Comparison of ENCODE assay signal across 20 cellular contexts in the genomic region with DNA sequence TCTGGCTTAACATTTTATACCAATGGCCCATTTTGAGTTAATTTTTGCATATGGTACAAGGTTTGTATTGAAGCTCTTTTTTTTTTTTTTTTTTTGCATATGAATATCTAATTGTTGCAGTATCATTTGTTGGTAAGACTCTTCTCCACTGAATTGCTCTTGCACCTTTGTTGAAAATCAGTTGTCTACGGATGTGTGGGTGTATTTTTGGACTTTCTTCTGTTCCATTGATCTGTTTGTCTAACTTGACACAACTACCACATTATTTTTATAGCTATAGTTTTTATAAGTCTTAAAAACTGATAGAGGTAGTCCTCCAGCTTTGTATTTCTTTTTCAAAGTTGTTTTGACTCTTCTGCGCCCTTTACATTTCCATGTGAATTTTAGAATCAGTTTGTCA. TPM values are rescaled to one million over a fixed set of nuclear protein-coding genes. Genes with fewer than 3 reads are reported as not detected.
DNase-seq lines count a peak whose midpoint lies in the region; ATAC-seq, FAIRE-seq and TF ChIP-seq lines count a peak whose summit lies in the region.
"Had no signal": no experiment of that assay in that cellular context is flagged by ENCODE, and none has a peak within 500 bp of the region (broad histone marks: within the 10 kb centered on the region; RNA-seq: fewer than 3 reads in every experiment).

No MANE protein-coding gene starts in this region.

- no peaks in the 10 kb centered on the region for H3K79me2 ChIP-seq in HepG2 (ENCODE audit: insufficient read depth, low read length)

- CTCF ChIA-PET in HepG2 (lab: Yijun Ruan, JAX; ENCODE audit: low intra/inter-chr PET ratio, low total read pairs), result no interaction called here

- DNase-seq in HepG2 (ENCODE audit: low spot score) (no peak), left lobe of liver (ENCODE audit: low spot score) (no peak)
- no peak for DNase-seq in activated CD4-positive, CD25-positive, alpha-beta regulatory T cell (lab: John Stamatoyannopoulos, UW)
- DNase-seq: AML-193; Caco-2; Calu3; CD4-positive, alpha-beta T cell; CD8-positive, alpha-beta T cell; DMS79 treated with DMSO at 0.1 percent for 48 hours; GF-D8 had no signal

- WGBS in liver, result 65% methylated on average over 2 of the region's 2 CpGs
- 86% methylated on average over 2 of the region's 2 CpGs for WGBS in HepG2 (ENCODE audit: low lambda C conversion rate)

- in situ Hi-C loops in HepG2 (cut with HindIII; ENCODE audit: extremely low pct_ligation_motif_present, low pct_unique_long_range_greater_than_20kb), result no loop called here

- no peak for TF ChIP-seq CTCF in liver (IDR thresholded peaks at IDR 0.05; ENCODE audit: low read depth, low read length, missing input control)
- no peak for TF ChIP-seq CTCF in HepG2 (CRISPR knock-in tag; IDR thresholded peaks at IDR 0.05)

- FAIRE-seq in HepG2 (lab: Jason Lieb, UNC), result no peak
- FAIRE-seq: A549, D721Med, G401.6, GM12891, GM19239 had no signal

- ATAC-seq in HepG2, result no peak
- peak; percentile 67 for ATAC-seq in left lobe of liver
- ATAC-seq in HG03175 (IDR thresholded peaks at IDR 0.05; ENCODE audit: unreplicated experiment), result no peak
- ATAC-seq: A549; CD8-positive, alpha-beta T cell had no signal

- no peaks in the 10 kb centered on the region for H4K20me1 ChIP-seq in HepG2 (ENCODE audit: insufficient read depth, low read length)
- H4K20me1 ChIP-seq: BLaER1 treated with 17β-estradiol and CSF1 and Interleukin-3, amounts not matched to agents 10 nM and 100 nM had no signal

- TF ChIP-seq RAD21 in liver (IDR thresholded peaks at IDR 0.05) (no peak), HepG2 (CRISPR knock-in tag; IDR thresholded peaks at IDR 0.05) (no peak)

- no peak overlapping the region for H3K4me2 ChIP-seq in HepG2 (ENCODE audit: low read depth, low read length)
- H3K4me2 ChIP-seq: A549; BLaER1 treated with 17β-estradiol and CSF1 and Interleukin-3, amounts not matched to agents 10 nM and 100 nM had no signal

- no peak for TF ChIP-seq POLR2A in HepG2 (IDR thresholded peaks at IDR 0.05; ENCODE audit: insufficient read depth in 1 of 2, low read depth in 2 of 2, low read length in 2 of 2)

- H3K4me3 ChIP-seq in liver (ENCODE audit: low read depth in 1 of 3, low read length in 3 of 3) (no peak overlapping the region), HepG2 (replicated peaks in 1 of 3; ENCODE audit: insufficient read depth in 1 of 3, low read depth in 2 of 3, low read length in 3 of 3) (no peak overlapping the region)
- H3K4me3 ChIP-seq: A549; BLaER1 treated with 17β-estradiol and CSF1 and Interleukin-3, amounts not matched to agents 10 nM and 100 nM had no signal

- TF ChIP-seq EP300 in HepG2 (IDR thresholded peaks at IDR 0.05; ENCODE audit: low read depth in 2 of 2, low read length in 2 of 2), result no peak
- TF ChIP-seq EP300 in HepG2 (CRISPR knock-in tag; IDR thresholded peaks at IDR 0.05; ENCODE audit: borderline replicate concordance), result no peak

- H3K36me3 ChIP-seq in liver (ENCODE audit: control insufficient read depth in 4 of 4, insufficient read depth in 3 of 4, low read depth in 1 of 4, low read length in 3 of 4) (no peaks in the 10 kb centered on the region), HepG2 (replicated peaks in 1 of 2; ENCODE audit: control insufficient read depth in 1 of 2, insufficient read depth in 2 of 2, low read length in 2 of 2) (0 out of 5 replicates have a peak, but pooled peaks cover 0 to 3% of the 10 kb centered on the region in 2 experiments)

- no peak overlapping the region for H2AFZ ChIP-seq in HepG2 (ENCODE audit: low read length)

- POLR2A ChIA-PET in HepG2 (lab: Yijun Ruan, JAX), result no interaction called here

- H3K27me3 ChIP-seq in liver (ENCODE audit: control insufficient read depth in 4 of 4, insufficient read depth in 4 of 4, low read length in 3 of 4) (no peaks in the 10 kb centered on the region), HepG2 (ENCODE audit: control insufficient read depth in 1 of 2, insufficient read depth in 2 of 2, low read length in 2 of 2) (no peaks in the 10 kb centered on the region)
- H3K27me3 ChIP-seq: BLaER1 treated with 17β-estradiol and CSF1 and Interleukin-3, amounts not matched to agents 10 nM and 100 nM had no signal

- no peak overlapping the region for H3K27ac ChIP-seq in liver (ENCODE audit: low read depth in 1 of 2, low read length in 2 of 2)
- H3K27ac ChIP-seq in HepG2 (ENCODE audit: extremely low read length, insufficient read depth, low read length), result no peak overlapping the region
- H3K27ac ChIP-seq: 22Rv1; A549; BLaER1 treated with 17β-estradiol and CSF1 and Interleukin-3, amounts not matched to agents 10 nM and 100 nM; C4-2B had no signal

- H3K9me3 ChIP-seq in liver (ENCODE audit: control insufficient read depth in 4 of 4, low read length in 3 of 4), result no peaks in the 10 kb centered on the region
- no peaks in the 10 kb centered on the region for H3K9me3 ChIP-seq in HepG2 (ENCODE audit: low read length)

- H3K9ac ChIP-seq in liver (ENCODE audit: low read depth in 1 of 2, low read length in 2 of 2), result no peak overlapping the region
- no peak overlapping the region for H3K9ac ChIP-seq in HepG2 (ENCODE audit: insufficient read depth, low read depth, low read length)
- H3K9ac ChIP-seq: BLaER1 treated with 17β-estradiol and CSF1 and Interleukin-3, amounts not matched to agents 10 nM and 100 nM had no signal

- BruUV-seq in HepG2 (replicated peaks; lab: Mats Ljungman, UMichigan), result no TSS peak

- peaks cover 1 to 6% (median 3%) of the 10 kb centered on the region in 4 donors for H3K4me1 ChIP-seq in liver (ENCODE audit: control insufficient read depth in 4 of 4, insufficient read depth in 4 of 4, low read length in 3 of 4)
- H3K4me1 ChIP-seq in HepG2 (ENCODE audit: insufficient read depth, low read length), result no peaks in the 10 kb centered on the region
- H3K4me1 ChIP-seq: A549, Caco-2 had no signal

- intact Hi-C loops in HepG2 (cut with micrococcal nuclease; ENCODE audit: unreplicated experiment), result no loop called here

TF ChIP-seq in liver, 16 proteins besides CTCF, POLR2A, EP300 and RAD21:
- peak; percentile 24 to 55 for TF ChIP-seq HNF4A (conservative IDR thresholded peaks at IDR 0.05)
- TF ChIP-seq, protein P1, sequence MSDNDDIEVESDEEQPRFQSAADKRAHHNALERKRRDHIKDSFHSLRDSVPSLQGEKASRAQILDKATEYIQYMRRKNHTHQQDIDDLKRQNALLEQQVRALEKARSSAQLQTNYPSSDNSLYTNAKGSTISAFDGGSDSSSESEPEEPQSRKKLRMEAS (IDR thresholded peaks at IDR 0.05), result no peak
- peak; percentile 17 for TF ChIP-seq YY1 (IDR thresholded peaks at IDR 0.05)

TF ChIP-seq in HepG2, 621 proteins besides CTCF, POLR2A, EP300 and RAD21 (continues in another document):
- TF ChIP-seq ATF7-NPFF (CRISPR knock-in tag; IDR thresholded peaks at IDR 0.05; ENCODE audit: low read depth) (no peak), NCOR1 (IDR thresholded peaks at IDR 0.05; ENCODE audit: borderline replicate concordance, low read length) (no peak), KDM3A (CRISPR knock-in tag; IDR thresholded peaks at IDR 0.05; ENCODE audit: low read depth) (no peak), ZNF10 (CRISPR knock-in tag; IDR thresholded peaks at IDR 0.05; ENCODE audit: borderline replicate concordance, low read depth) (no peak), CEBPB (IDR thresholded peaks at IDR 0.05; ENCODE audit: borderline replicate concordance, low read depth, low read length) (no peak)
- TF ChIP-seq, protein P2, sequence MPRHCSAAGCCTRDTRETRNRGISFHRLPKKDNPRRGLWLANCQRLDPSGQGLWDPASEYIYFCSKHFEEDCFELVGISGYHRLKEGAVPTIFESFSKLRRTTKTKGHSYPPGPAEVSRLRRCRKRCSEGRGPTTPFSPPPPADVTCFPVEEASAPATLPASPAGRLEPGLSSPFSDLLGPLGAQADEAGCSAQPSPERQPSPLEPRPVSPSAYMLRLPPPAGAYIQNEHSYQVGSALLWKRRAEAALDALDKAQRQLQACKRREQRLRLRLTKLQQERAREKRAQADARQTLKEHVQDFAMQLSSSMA (CRISPR knock-in tag; IDR thresholded peaks at IDR 0.05), result no peak
- TF ChIP-seq, protein P3, sequence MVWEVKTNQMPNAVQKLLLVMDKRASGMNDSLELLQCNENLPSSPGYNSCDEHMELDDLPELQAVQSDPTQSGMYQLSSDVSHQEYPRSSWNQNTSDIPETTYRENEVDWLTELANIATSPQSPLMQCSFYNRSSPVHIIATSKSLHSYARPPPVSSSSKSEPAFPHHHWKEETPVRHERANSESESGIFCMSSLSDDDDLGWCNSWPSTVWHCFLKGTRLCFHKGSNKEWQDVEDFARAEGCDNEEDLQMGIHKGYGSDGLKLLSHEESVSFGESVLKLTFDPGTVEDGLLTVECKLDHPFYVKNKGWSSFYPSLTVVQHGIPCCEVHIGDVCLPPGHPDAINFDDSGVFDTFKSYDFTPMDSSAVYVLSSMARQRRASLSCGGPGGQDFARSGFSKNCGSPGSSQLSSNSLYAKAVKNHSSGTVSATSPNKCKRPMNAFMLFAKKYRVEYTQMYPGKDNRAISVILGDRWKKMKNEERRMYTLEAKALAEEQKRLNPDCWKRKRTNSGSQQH (CRISPR knock-in tag; IDR thresholded peaks at IDR 0.05; ENCODE audit: low read depth), result no peak

RNA-seq across cellular contexts. Expression of a gene that starts 53.9 kb away (rescaled TPM):
- total RNA-seq in liver, result 10 to 100 TPM in 1 of 2 donors, 1 to 10 TPM in 1; 3.9 to 10.0 TPM
- 1 to 10 TPM; 2.0 to 3.4 TPM for polyA plus RNA-seq in liver
- 9.5 and 12.9 TPM in 2 replicates for total RNA-seq in HepG2 (2016; rRNA removed; fragmentation: Illumina TruSeq; extraction: Trizol)
- 4.4 and 6.0 TPM in 2 replicates for total RNA-seq in HepG2 (2016; cell fraction: cytosol; rRNA removed; fragmentation: Illumina TruSeq; extraction: Trizol; ENCODE audit: low read depth)
- 10.6 and 14.1 TPM in 2 replicates for total RNA-seq in HepG2 (2016; cell fraction: insoluble cytoplasmic fraction; rRNA removed; fragmentation: Illumina TruSeq; extraction: Trizol)
- total RNA-seq in HepG2 (2016; cell fraction: membrane; rRNA removed; fragmentation: Illumina TruSeq; extraction: Trizol), result 4.9 and 5.6 TPM in 2 replicates
- 13.2 and 15.2 TPM in 2 replicates for total RNA-seq in HepG2 (2016; cell fraction: nucleus; rRNA removed; fragmentation: Illumina TruSeq; extraction: Trizol)
- 12.5 and 14.7 TPM in 2 replicates for polyA plus RNA-seq in HepG2 (2011; rRNA removed)
- polyA plus RNA-seq in HepG2 (2011; cell fraction: cytosol; rRNA removed), result 7.5 and 10.5 TPM in 2 replicates
- 11.3 TPM in 2 replicates for polyA plus RNA-seq in HepG2 (2011; cell fraction: nucleus; rRNA removed)
- polyA plus RNA-seq in HepG2 (2012), result 8.1 and 8.5 TPM in 2 replicates
- 1.0 and 1.3 TPM in 2 replicates for polyA plus RNA-seq in HepG2 (2016; cell fraction: cytosol; fragmentation: Illumina TruSeq; extraction: Trizol; ENCODE audit: low read depth)
- polyA plus RNA-seq in HepG2 (2016; cell fraction: insoluble cytoplasmic fraction; fragmentation: Illumina TruSeq; extraction: Trizol; ENCODE audit: low read depth), result 9.3 and 10.0 TPM in 2 replicates
- 2.6 TPM in 2 replicates for polyA plus RNA-seq in HepG2 (2016; cell fraction: membrane; fragmentation: Illumina TruSeq; extraction: Trizol; ENCODE audit: low read depth)
- 16.2 and 18.7 TPM in 2 replicates for polyA plus RNA-seq in HepG2 (2016; cell fraction: nucleus; fragmentation: Illumina TruSeq; extraction: Trizol; ENCODE audit: insufficient read depth, low read depth)
- 30.7 and 36.9 TPM in 2 replicates for polyA minus RNA-seq in HepG2 (2011; rRNA and poly(A)+ RNA removed; ENCODE audit: low replicate concordance)
- 12.8 and 15.4 TPM in 2 replicates for polyA minus RNA-seq in HepG2 (2011; cell fraction: cytosol; rRNA and poly(A)+ RNA removed)
- polyA minus RNA-seq in HepG2 (2011; cell fraction: nucleus; rRNA and poly(A)+ RNA removed), result 9.8 and 14.9 TPM in 2 replicates
- total RNA-seq in left lobe of liver, result 9.9 TPM
